ENCODE assay signal across 8 cellular contexts in the genomic region with DNA sequence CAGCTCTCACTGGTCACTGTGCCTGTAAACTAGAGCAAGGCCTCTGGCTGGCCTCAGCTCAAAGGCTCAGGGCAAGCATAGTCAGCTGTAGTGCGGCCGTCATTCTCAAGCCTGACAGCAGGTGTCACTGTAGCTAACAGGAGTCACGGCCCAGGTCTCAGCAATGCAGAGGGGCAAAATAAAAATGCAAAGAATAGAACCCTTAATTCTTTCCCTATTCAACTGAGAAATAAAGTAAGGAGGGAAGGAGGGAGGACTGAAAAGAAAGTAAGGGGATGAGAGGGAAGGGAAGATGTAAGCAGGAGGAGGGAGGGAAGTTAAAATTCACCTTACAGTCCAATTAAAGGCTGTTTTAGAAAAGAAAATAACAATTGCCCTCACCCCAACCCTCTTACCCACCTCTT.
DNase-seq lines count a peak whose midpoint lies in the region; ATAC-seq and TF ChIP-seq lines count a peak whose summit lies in the region.

No MANE protein-coding gene starts in this region.

- DNase-seq in CMK (ENCODE audit: low read depth) (peak; percentile 49), HFFc6 (peak; percentile 73), NCI-H82 (lab: John Stamatoyannopoulos, UW) (peak; percentile 87), endodermal cell (peak; percentile 93), mucosa of descending colon (peak; percentile 75 to 88 (median 83))
- peak; percentile 56 to 58 for DNase-seq in activated CD8-positive, alpha-beta memory T cell treated with anti-CD3 and anti-CD28 coated beads for 4 hours (ENCODE audit: low read depth in 2 of 2)
- peak; percentile 47 to 68 for DNase-seq in stimulated activated CD8-positive, alpha-beta memory T cell treated with anti-CD3 and anti-CD28 coated beads, Interleukin-4, amount 100 ng/mL, for 4 hours (ENCODE audit: low read depth in 2 of 2, low spot score in 1 of 2)

- no peaks in the 10 kb centered on the region for H3K27me3 ChIP-seq in endodermal cell (ENCODE audit: control insufficient read depth, insufficient read depth, low read length, poor library complexity, severe bottlenecking)

- peaks cover 20% of the 10 kb centered on the region for H3K36me3 Mint-ChIP-seq in HFFc6 (ENCODE audit: low read depth)
- H3K36me3 Mint-ChIP-seq in endodermal cell (ENCODE audit: low read depth) = peaks cover 60% of the 10 kb centered on the region

- WGBS in endodermal cell (ENCODE audit: insufficient coverage in 1 of 2, insufficient read length in 1 of 2), 2 experiments = 0 to 14% methylated on average over 2 to 3 of the region's 3 CpGs

- no peaks in the 10 kb centered on the region for H3K9me3 ChIP-seq in endodermal cell (ENCODE audit: control insufficient read depth, low read length)
- H3K9me3 ChIP-seq in mucosa of descending colon = no peaks in the 10 kb centered on the region

- peaks cover 70% of the 10 kb centered on the region for H3K36me3 ChIP-seq in endodermal cell (ENCODE audit: control insufficient read depth, insufficient read depth, low read length)
- H3K36me3 ChIP-seq in mucosa of descending colon (ENCODE audit: low read depth) = no peaks in the 10 kb centered on the region

- intact Hi-C loops in mucosa of descending colon (cut with DNase I, micrococcal nuclease) = loop anchor here in 1 of 2 donors (5.0 kb wide), 1 partner anchor 116 kb away; no protein-coding TSS in a partner anchor

- no peak overlapping the region for H3K9ac ChIP-seq in endodermal cell (ENCODE audit: extremely low read depth, low read length, poor library complexity, severe bottlenecking)

- no peaks in the 10 kb centered on the region for H3K9me3 Mint-ChIP-seq in HFFc6
- H3K9me3 Mint-ChIP-seq in endodermal cell = no peaks in the 10 kb centered on the region

- H3K4me1 ChIP-seq in endodermal cell (ENCODE audit: control insufficient read depth, insufficient read depth, low read length) = peaks cover 19% of the 10 kb centered on the region
- H3K4me1 ChIP-seq in mucosa of descending colon (ENCODE audit: low read depth) = no peaks in the 10 kb centered on the region

- no peak overlapping the region for H3K4me3 Mint-ChIP-seq in HFFc6
- H3K4me3 Mint-ChIP-seq in endodermal cell = no peak overlapping the region

- H3K4me1 Mint-ChIP-seq in HFFc6 (ENCODE audit: low read depth) = peaks cover 65% of the 10 kb centered on the region
- H3K4me1 Mint-ChIP-seq in endodermal cell = peaks cover 31% of the 10 kb centered on the region

- no peaks in the 10 kb centered on the region; the same call in none of the 2 replicates for H3K27me3 Mint-ChIP-seq in HFFc6 (ENCODE audit: insufficient read depth)
- no peaks in the 10 kb centered on the region for H3K27me3 Mint-ChIP-seq in endodermal cell (ENCODE audit: insufficient read depth)

- H3K27ac ChIP-seq in endodermal cell (ENCODE audit: low read depth, low read length) = no peak overlapping the region

- ATAC-seq in mucosa of descending colon (peak; percentile 91), GM18873 (IDR thresholded peaks at IDR 0.05; ENCODE audit: low FRiP score, unreplicated experiment) (no peak)

- H3K4me3 ChIP-seq in endodermal cell (ENCODE audit: low read length) (no peak overlapping the region), mucosa of descending colon (no peak overlapping the region)

- peak; percentile 88 for TF ChIP-seq CTCF in HFFc6 (IDR thresholded peaks at IDR 0.05)
- TF ChIP-seq CTCF in endodermal cell (conservative IDR thresholded peaks at IDR 0.05) = peak; percentile 93
- peak; percentile 69 for TF ChIP-seq CTCF in mucosa of descending colon (IDR thresholded peaks at IDR 0.05)

- H3K27ac Mint-ChIP-seq in HFFc6 = peak overlapping the region; percentile 66
- peak overlapping the region; percentile 59 for H3K27ac Mint-ChIP-seq in endodermal cell
